In genomic region chr9:21833090-21833801, GRCh38 we compare ENCODE assay signal across 9 cellular contexts. TPM values are rescaled to one million over a fixed set of nuclear protein-coding genes. Genes with fewer than 3 reads are reported as not detected.
A peak's percentile ranks its signal among the peaks of the same experiment; 100 is the strongest.
DNase-seq lines count a peak whose midpoint lies in the region; ATAC-seq and TF ChIP-seq lines count a peak whose summit lies in the region.
"Had no signal": no experiment of that assay in that cellular context is flagged by ENCODE, and none has a peak within 500 bp of the region (broad histone marks: within the 10 kb centered on the region; RNA-seq: fewer than 3 reads in every experiment).

No MANE protein-coding gene starts in this region.

- peaks cover 5% of the 10 kb centered on the region; the same call in 1 of the 2 replicates for H3K79me2 ChIP-seq in OCI-LY1 (ENCODE audit: insufficient read depth, low read length)

- no peaks in the 10 kb centered on the region for H3K27me3 ChIP-seq in OCI-LY1 (ENCODE audit: insufficient read depth, low read length)
- H3K27me3 ChIP-seq in CD4-positive, alpha-beta memory T cell (ENCODE audit: insufficient read depth, low read length): no peaks in the 10 kb centered on the region

- peak overlapping the region; percentile 9 for H3K27ac Mint-ChIP-seq in stimulated activated naive CD8-positive, alpha-beta T cell treated with anti-CD3 and anti-CD28 coated beads, Interleukin-15, Interleukin-2, amounts not matched to agents 100 ng/mL and 50 ng/mL, for 24 hours
- H3K27ac Mint-ChIP-seq in CD4-positive, alpha-beta memory T cell: peak overlapping the region in 1 of 7 donors; percentile 69

- no peak overlapping the region for H3K4me3 Mint-ChIP-seq in stimulated activated naive CD8-positive, alpha-beta T cell treated with anti-CD3 and anti-CD28 coated beads, Interleukin-15, Interleukin-2, amounts not matched to agents 100 ng/mL and 50 ng/mL, for 24 hours
- no peak overlapping the region for H3K4me3 Mint-ChIP-seq in CD4-positive, alpha-beta memory T cell

- POLR2A ChIA-PET in CD4-positive, alpha-beta memory T cell (lab: Charles Lee; ENCODE audit: partially characterized antibody): no interaction called here

- intact Hi-C loops in CD4-positive, alpha-beta memory T cell (cut with micrococcal nuclease): no loop called here

- peaks cover 68% of the 10 kb centered on the region for H3K4me1 Mint-ChIP-seq in stimulated activated naive CD8-positive, alpha-beta T cell treated with anti-CD3 and anti-CD28 coated beads, Interleukin-15, Interleukin-2, amounts not matched to agents 100 ng/mL and 50 ng/mL, for 24 hours (ENCODE audit: low read depth)
- H3K4me1 Mint-ChIP-seq in CD4-positive, alpha-beta memory T cell: peaks cover 9 to 16% (median 11%) of the 10 kb centered on the region in 4 donors

- H3K27me3 Mint-ChIP-seq in stimulated activated naive CD8-positive, alpha-beta T cell treated with anti-CD3 and anti-CD28 coated beads, Interleukin-15, Interleukin-2, amounts not matched to agents 100 ng/mL and 50 ng/mL, for 24 hours: no peaks in the 10 kb centered on the region
- no peaks in the 10 kb centered on the region for H3K27me3 Mint-ChIP-seq in CD4-positive, alpha-beta memory T cell

- H3K4me2 ChIP-seq in OCI-LY1 (ENCODE audit: low read length): peak overlapping the region; percentile 11; the same call in 1 of the 2 replicates

- no peak for ATAC-seq in stimulated activated naive CD8-positive, alpha-beta T cell treated with anti-CD3 and anti-CD28 coated beads, Interleukin-15, Interleukin-2, amounts not matched to agents 100 U/mL and 50 U/mL, for 24 hours
- peak; percentile 65 for ATAC-seq in HG03060 (IDR thresholded peaks at IDR 0.05; ENCODE audit: low read depth, unreplicated experiment)
- ATAC-seq: psoas muscle had no signal

- H3K4me1 ChIP-seq in OCI-LY1 (ENCODE audit: insufficient read depth, low read length, severe bottlenecking): peaks cover 25% of the 10 kb centered on the region
- H3K4me1 ChIP-seq in CD4-positive, alpha-beta memory T cell (ENCODE audit: insufficient read depth, low read length): no peaks in the 10 kb centered on the region

- no peaks in the 10 kb centered on the region for H4K20me1 ChIP-seq in OCI-LY1 (ENCODE audit: insufficient read depth, low read length)

- peaks cover 98% of the 10 kb centered on the region for H3K36me3 ChIP-seq in OCI-LY1 (ENCODE audit: insufficient read depth, low read length)
- peaks cover 15% of the 10 kb centered on the region for H3K36me3 ChIP-seq in CD4-positive, alpha-beta memory T cell (ENCODE audit: insufficient read depth, low read length)

- H3K9me3 ChIP-seq in OCI-LY1 (ENCODE audit: low read length): no peaks in the 10 kb centered on the region
- no peaks in the 10 kb centered on the region for H3K9me3 ChIP-seq in CD4-positive, alpha-beta memory T cell (ENCODE audit: control insufficient read depth in 1 of 2, low read length in 2 of 2)
- H3K9me3 ChIP-seq: psoas muscle had no signal

- H3F3A ChIP-seq in OCI-LY1 (ENCODE audit: insufficient read depth, low read length): no peaks in the 10 kb centered on the region

- no peak overlapping the region for H3K4me3 ChIP-seq in OCI-LY1 (ENCODE audit: low read depth, low read length, poor library complexity, severe bottlenecking)
- no peak overlapping the region for H3K4me3 ChIP-seq in CD4-positive, alpha-beta memory T cell (ENCODE audit: low read length in 2 of 2)
- H3K4me3 ChIP-seq: psoas muscle had no signal

- no peak; the same call in 1 of the 2 replicates for TF ChIP-seq CTCF in OCI-LY1 (IDR thresholded peaks at IDR 0.05; ENCODE audit: low read length)

- no peaks in the 10 kb centered on the region for H3K9me2 ChIP-seq in OCI-LY1 (ENCODE audit: low read depth, low read length)

- H3K9me3 Mint-ChIP-seq in stimulated activated naive CD8-positive, alpha-beta T cell treated with anti-CD3 and anti-CD28 coated beads, Interleukin-15, Interleukin-2, amounts not matched to agents 100 ng/mL and 50 ng/mL, for 24 hours: no peaks in the 10 kb centered on the region
- no peaks in the 10 kb centered on the region for H3K9me3 Mint-ChIP-seq in CD4-positive, alpha-beta memory T cell

- no peak overlapping the region for H2AFZ ChIP-seq in OCI-LY1 (ENCODE audit: low read length)

- no peak overlapping the region for H3K9ac ChIP-seq in OCI-LY1 (ENCODE audit: low read length)

- peak overlapping the region; percentile 51 for H3K27ac ChIP-seq in OCI-LY1 (ENCODE audit: low read depth, low read length, poor library complexity, severe bottlenecking)
- no peak overlapping the region for H3K27ac ChIP-seq in CD4-positive, alpha-beta memory T cell (ENCODE audit: low read depth, low read length)
- H3K27ac ChIP-seq: psoas muscle had no signal

- CTCF ChIA-PET in CD4-positive, alpha-beta memory T cell (lab: Charles Lee; ENCODE audit: partially characterized antibody): interaction anchor here (1.3 to 2.0 kb wide), 3 partner anchors 21 to 205 kb away, joined by 3 to 8 read pairs (median 5); no protein-coding TSS in a partner anchor

- peaks cover 90% of the 10 kb centered on the region for H3K36me3 Mint-ChIP-seq in stimulated activated naive CD8-positive, alpha-beta T cell treated with anti-CD3 and anti-CD28 coated beads, Interleukin-15, Interleukin-2, amounts not matched to agents 100 ng/mL and 50 ng/mL, for 24 hours (ENCODE audit: low read depth)
- peaks cover 92 to 94% of the 10 kb centered on the region in 2 donors for H3K36me3 Mint-ChIP-seq in CD4-positive, alpha-beta memory T cell

- DNase-seq in stimulated activated naive CD8-positive, alpha-beta T cell treated with anti-CD3 and anti-CD28 coated beads, Interleukin-15, Interleukin-2, amounts not matched to agents 100 U/mL and 50 U/mL, for 24 hours: no peak
- no peak for DNase-seq in GM19240 (ENCODE audit: insufficient read length, low spot score)
- no peak for DNase-seq in CD4-positive, alpha-beta memory T cell
- DNase-seq in OCI-M1 (lab: John Stamatoyannopoulos, UW): no peak
- no peak for DNase-seq in islet precursor cell
- DNase-seq: psoas muscle had no signal

RNA-seq across cellular contexts. Expression of gene MTAP, which starts 30.8 kb away (rescaled TPM):
- total RNA-seq in CD4-positive, alpha-beta memory T cell: 10 to 100 TPM; 45.5 to 47.9 TPM
- polyA plus RNA-seq in CD4-positive, alpha-beta memory T cell: 10 to 100 TPM; 21.1 to 22.5 TPM
